8 cellular contexts compared by ENCODE assay signal in the genomic region with DNA sequence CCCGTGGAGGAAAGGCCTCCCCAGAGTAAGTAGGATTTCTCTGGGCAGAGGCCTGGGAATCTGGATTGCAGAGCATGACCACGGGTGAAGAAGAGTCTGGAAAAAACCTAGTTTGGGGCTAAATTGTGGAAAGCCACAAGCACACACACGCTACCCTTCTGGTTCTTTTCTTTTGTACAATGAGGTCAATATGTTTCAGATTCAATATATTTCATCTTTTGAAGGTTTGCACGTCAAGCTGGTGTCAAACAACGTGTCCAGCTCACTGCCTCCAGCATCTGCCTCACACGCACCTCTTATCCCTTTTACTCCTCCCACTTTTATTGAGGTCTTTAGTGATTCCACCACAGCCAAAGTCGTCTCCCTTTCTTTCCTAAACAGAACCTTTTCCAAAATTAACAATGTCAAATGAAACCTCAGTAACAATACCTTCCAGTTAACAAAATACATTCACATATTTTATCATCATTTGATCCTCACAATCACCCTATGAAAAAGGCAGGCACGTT. TPM values are rescaled to one million over a fixed set of nuclear protein-coding genes. Genes with fewer than 3 reads are reported as not detected.
DNase-seq lines count a peak whose midpoint lies in the region; ATAC-seq and TF ChIP-seq lines count a peak whose summit lies in the region.

No MANE protein-coding gene starts in this region.

- H3K27ac ChIP-seq in RWPE2 (ENCODE audit: poor library complexity, severe bottlenecking): peak overlapping the region; percentile 60
- peak overlapping the region; percentile 70 to 88 (median 83) for H3K27ac ChIP-seq in spleen

- ATAC-seq in GM21360 (IDR thresholded peaks at IDR 0.05; ENCODE audit: unreplicated experiment) (peak; percentile 6), RWPE2 (ENCODE audit: low read depth) (no peak)

- H3K9me3 ChIP-seq in RWPE2 (ENCODE audit: severe bottlenecking) (no peaks in the 10 kb centered on the region), spleen (no peaks in the 10 kb centered on the region)

- H3K36me3 ChIP-seq in RWPE2 (ENCODE audit: low read depth) (no peaks in the 10 kb centered on the region), spleen (no peaks in the 10 kb centered on the region)

- peak overlapping the region; percentile 92 for H3K4me3 ChIP-seq in RWPE2 (ENCODE audit: severe bottlenecking)
- peak overlapping the region; percentile 68 to 83 for H3K4me3 ChIP-seq in foreskin fibroblast (ENCODE audit: low read depth in 1 of 2, low read length in 2 of 2)
- peak overlapping the region; percentile 79 to 96 (median 94) for H3K4me3 ChIP-seq in spleen

- no peaks in the 10 kb centered on the region for H3K27me3 ChIP-seq in RWPE2 (ENCODE audit: insufficient read depth, poor library complexity, severe bottlenecking)
- peaks cover 0 to 18% (median 0%) of the 10 kb centered on the region in 7 donors for H3K27me3 ChIP-seq in spleen (replicated peaks in 1 of 7)

- peaks cover 15% of the 10 kb centered on the region for H3K4me1 ChIP-seq in RWPE2 (ENCODE audit: insufficient read depth, poor library complexity, severe bottlenecking)
- peaks cover 7 to 37% (median 32%) of the 10 kb centered on the region in 6 donors for H3K4me1 ChIP-seq in spleen

- intact Hi-C loops in spleen (cut with DNase I; ENCODE audit: low total_unique reads): no loop called here

- TF ChIP-seq CTCF in RWPE2 (IDR thresholded peaks at IDR 0.05; ENCODE audit: poor library complexity, severe bottlenecking) (no peak), foreskin fibroblast (IDR thresholded peaks at IDR 0.05; ENCODE audit: low read depth, low read length) (no peak), spleen (IDR thresholded peaks at IDR 0.05 in 8 of 11, conservative IDR thresholded peaks at IDR 0.05 in 3 of 11) (no peak)

- TF ChIP-seq POLR2A in spleen (IDR thresholded peaks at IDR 0.05): no peak

- DNase-seq in AML-193 (lab: John Stamatoyannopoulos, UW) (peak; percentile 41 to 50), RWPE2 (ENCODE audit: low spot score) (no peak), foreskin fibroblast (no peak), spleen (no peak), NCI-H446 (lab: John Stamatoyannopoulos, UW) (no peak), cerebellum (ENCODE audit: low spot score) (no peak), NCI-H128 (lab: John Stamatoyannopoulos, UW; ENCODE audit: unreplicated experiment) (no peak)

- WGBS in spleen, 5 donors: 38 to 55% (median 45%) methylated on average over 8 of the region's 8 CpGs

RNA-seq across cellular contexts. Expression of a gene that starts 0.8 kb away (rescaled TPM):
- total RNA-seq in spleen: 100 to 1,000 TPM in 6 of 7 donors, 10 to 100 TPM in 1; 98.7 to 210 (median 138) TPM
- 10 to 100 TPM; 19.3 to 35.0 (median 20.2) TPM for polyA plus RNA-seq in spleen
- total RNA-seq in cerebellum: 45.4 TPM

Comparison
In these comparisons a context has a peak if more than half of its experiments do, and no peak if none do; other contexts are left out.
1. DNase-seq: peak in AML-193 (2 of 2); none in RWPE2 (single experiment), foreskin fibroblast (0 of 2), spleen (single experiment), NCI-H446 (0 of 2), cerebellum (single experiment) and NCI-H128 (single experiment).
2. Peak in every context shown above with its lines, with median percentiles within 50 percentile points of each other: H3K4me3 ChIP-seq.